ENCODE assay signal across 8 cellular contexts in the genomic region with DNA sequence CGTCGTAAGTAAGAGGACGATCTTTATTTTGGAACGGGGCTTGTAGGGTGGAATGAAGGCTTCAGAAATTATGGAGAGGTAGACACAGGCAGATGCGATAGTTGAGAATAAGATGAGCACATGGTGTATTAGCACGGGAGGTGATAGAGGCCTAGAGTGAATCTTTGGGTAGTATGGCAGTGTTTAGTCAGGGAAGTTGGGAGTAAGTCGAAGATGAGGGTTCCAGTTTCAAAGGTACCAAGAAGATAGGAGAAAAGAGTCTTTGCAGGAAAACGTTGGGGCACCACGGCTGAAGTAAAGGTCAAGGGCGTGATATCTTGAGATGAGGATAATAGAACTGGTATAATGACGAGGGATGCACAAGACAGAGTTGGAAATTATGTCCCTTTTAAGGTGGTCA. TPM values are rescaled to one million over a fixed set of nuclear protein-coding genes. Genes with fewer than 3 reads are reported as not detected.
DNase-seq lines count a peak whose midpoint lies in the region; ATAC-seq and TF ChIP-seq lines count a peak whose summit lies in the region.

No MANE protein-coding gene starts in this region.

- H3K4me3 Mint-ChIP-seq in stimulated activated naive CD8-positive, alpha-beta T cell treated with anti-CD3 and anti-CD28 coated beads, Interleukin-15, Interleukin-2, amounts not matched to agents 100 ng/mL and 50 ng/mL, for 24 hours, result peak overlapping the region; percentile 99

- H3K36me3 Mint-ChIP-seq in stimulated activated naive CD8-positive, alpha-beta T cell treated with anti-CD3 and anti-CD28 coated beads, Interleukin-15, Interleukin-2, amounts not matched to agents 100 ng/mL and 50 ng/mL, for 24 hours (ENCODE audit: low read depth), result peaks cover 30% of the 10 kb centered on the region

- no peaks in the 10 kb centered on the region for H3K27me3 Mint-ChIP-seq in stimulated activated naive CD8-positive, alpha-beta T cell treated with anti-CD3 and anti-CD28 coated beads, Interleukin-15, Interleukin-2, amounts not matched to agents 100 ng/mL and 50 ng/mL, for 24 hours

- ATAC-seq in stimulated activated naive CD8-positive, alpha-beta T cell treated with anti-CD3 and anti-CD28 coated beads, Interleukin-15, Interleukin-2, amounts not matched to agents 100 U/mL and 50 U/mL, for 24 hours, result no peak
- no peak for ATAC-seq in aorta (ENCODE audit: low FRiP score)

- H3K36me3 ChIP-seq in adipocyte (ENCODE audit: control insufficient read depth, insufficient read depth, low read length, severe bottlenecking) (peaks cover 29% of the 10 kb centered on the region), aorta (ENCODE audit: control insufficient read depth in 1 of 2, insufficient read depth in 2 of 2, low read length in 1 of 2) (no peaks in the 10 kb centered on the region)

- peak overlapping the region in 1 of 2 donors; percentile 8 for H3K27ac ChIP-seq in aorta (ENCODE audit: low read depth in 1 of 2, low read length in 2 of 2)

- peaks cover 40% of the 10 kb centered on the region for H3K4me1 Mint-ChIP-seq in stimulated activated naive CD8-positive, alpha-beta T cell treated with anti-CD3 and anti-CD28 coated beads, Interleukin-15, Interleukin-2, amounts not matched to agents 100 ng/mL and 50 ng/mL, for 24 hours (ENCODE audit: low read depth)

- H3K27me3 ChIP-seq in adipocyte (replicated peaks; ENCODE audit: control insufficient read depth, insufficient read depth, low read length) (no peaks in the 10 kb centered on the region), aorta (ENCODE audit: control insufficient read depth in 1 of 2, insufficient read depth in 2 of 2, low read length in 1 of 2) (no peaks in the 10 kb centered on the region)

- peak overlapping the region; percentile 94 for H3K9ac ChIP-seq in adipocyte (ENCODE audit: low read length)

- peaks cover 22% of the 10 kb centered on the region for H3K4me1 ChIP-seq in adipocyte (ENCODE audit: control insufficient read depth, insufficient read depth, low read length)
- no peaks in the 10 kb centered on the region for H3K4me1 ChIP-seq in aorta (ENCODE audit: control insufficient read depth in 1 of 2, insufficient read depth in 2 of 2, low read length in 2 of 2)

- no peak for TF ChIP-seq CTCF in lower leg skin (IDR thresholded peaks at IDR 0.05)

- intact Hi-C loops in lower leg skin (cut with DNase I; ENCODE audit: low total_unique reads), result no loop called here
- intact Hi-C loops in aorta (cut with DNase I), result no loop called here

- no peak for TF ChIP-seq POLR2A in lower leg skin (IDR thresholded peaks at IDR 0.05)

- H3K9me3 ChIP-seq in adipocyte (ENCODE audit: control insufficient read depth, low read length), result no peaks in the 10 kb centered on the region
- no peaks in the 10 kb centered on the region for H3K9me3 ChIP-seq in aorta (ENCODE audit: control insufficient read depth, low read length)

- 7 to 9% methylated on average over 11 of the region's 11 CpGs for WGBS in lower leg skin, 2 donors
- WGBS in aorta, 2 donors, result 8 to 10% methylated on average over 11 of the region's 11 CpGs

- DNase-seq in stimulated activated naive CD8-positive, alpha-beta T cell treated with anti-CD3 and anti-CD28 coated beads, Interleukin-15, Interleukin-2, amounts not matched to agents 100 U/mL and 50 U/mL, for 24 hours, result no peak
- peak; percentile 23 for DNase-seq in adipocyte (ENCODE audit: low read depth)
- no peak for DNase-seq in lower leg skin (ENCODE audit: low spot score in 2 of 2)
- DNase-seq in aorta, result no peak
- DNase-seq in SKM-1 (lab: John Stamatoyannopoulos, UW; ENCODE audit: unreplicated experiment), result no peak
- DNase-seq in SW480 (ENCODE audit: low spot score), result no peak
- no peak for DNase-seq in NCI-H526 treated with DMSO at 0.1 percent for 48 hours (lab: John Stamatoyannopoulos, UW)

- no peaks in the 10 kb centered on the region for H3K9me3 Mint-ChIP-seq in stimulated activated naive CD8-positive, alpha-beta T cell treated with anti-CD3 and anti-CD28 coated beads, Interleukin-15, Interleukin-2, amounts not matched to agents 100 ng/mL and 50 ng/mL, for 24 hours

- H3K4me3 ChIP-seq in adipocyte (ENCODE audit: low read length) (peak overlapping the region; percentile 96), lower leg skin (ENCODE audit: low read depth, poor library complexity, severe bottlenecking) (peak overlapping the region; percentile 97), aorta (ENCODE audit: low read length in 2 of 2) (peak overlapping the region; percentile 30 to 97)

- H3K27ac Mint-ChIP-seq in stimulated activated naive CD8-positive, alpha-beta T cell treated with anti-CD3 and anti-CD28 coated beads, Interleukin-15, Interleukin-2, amounts not matched to agents 100 ng/mL and 50 ng/mL, for 24 hours, result peak overlapping the region; percentile 94

RNA-seq across cellular contexts. Expression of a gene that starts 0.7 kb away (rescaled TPM):
- total RNA-seq in lower leg skin (10 to 100 TPM; 35.5 to 54.7 (median 39.6) TPM), aorta (10 to 100 TPM; 63.5 to 63.9 TPM)
- polyA plus RNA-seq in aorta, result 10 to 100 TPM; 20.0 to 35.5 TPM
